Comparison of ENCODE assay signal across 1 cellular context in genomic region chr17:17866425-17866824, GRCh38.
A peak's percentile ranks its signal among the peaks of the same experiment; 100 is the strongest.
TF ChIP-seq lines count a peak whose summit lies in the region.

No MANE protein-coding gene starts in this region.

TF ChIP-seq in H1, 55 proteins besides CTCF, POLR2A, EP300 and RAD21:
- TF ChIP-seq JUND (IDR thresholded peaks at IDR 0.05; ENCODE audit: low read length) = no peak
- TF ChIP-seq BACH1 (IDR thresholded peaks at IDR 0.05; ENCODE audit: low read length) = peak; percentile 88
- no peak for TF ChIP-seq SIN3A (conservative IDR thresholded peaks at IDR 0.05 in 1 of 2, IDR thresholded peaks at IDR 0.05 in 1 of 2; ENCODE audit: low read depth in 1 of 2, low read length in 2 of 2)
